Comparison of ENCODE assay signal across 15 cellular contexts in the genomic region with DNA sequence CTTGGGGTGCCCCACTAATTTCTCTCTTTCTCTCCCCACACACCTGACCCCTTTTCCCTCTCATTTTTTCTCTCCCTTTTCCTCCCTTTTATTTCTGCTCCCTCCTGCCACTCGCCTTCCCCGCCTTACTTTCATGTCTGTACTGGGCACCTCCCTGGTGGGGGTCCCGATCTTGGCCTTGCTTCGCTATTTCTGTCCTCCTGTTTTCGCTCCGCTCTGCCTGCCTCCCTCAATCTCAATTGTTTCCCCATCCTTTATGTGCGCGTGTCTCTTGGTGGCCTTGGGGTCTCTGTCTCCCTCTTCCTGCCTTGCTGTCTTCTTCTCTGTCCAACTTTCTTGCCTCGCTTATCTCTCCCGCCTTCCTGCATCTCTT. TPM values are rescaled to one million over a fixed set of nuclear protein-coding genes. Genes with fewer than 3 reads are reported as not detected.
DNase-seq lines count a peak whose midpoint lies in the region; ATAC-seq and TF ChIP-seq lines count a peak whose summit lies in the region.
"Had no signal": no experiment of that assay in that cellular context is flagged by ENCODE, and none has a peak within 500 bp of the region (broad histone marks: within the 10 kb centered on the region; RNA-seq: fewer than 3 reads in every experiment).

No MANE protein-coding gene starts in this region.

- DNase-seq in SK-N-SH = no peak
- peak; percentile 61 for DNase-seq in NCI-H69 (lab: John Stamatoyannopoulos, UW)
- DNase-seq in central memory CD8-positive, alpha-beta T cell (ENCODE audit: low spot score in 2 of 2) = no peak
- DNase-seq in neural progenitor cell (ENCODE audit: low spot score) = no peak
- DNase-seq in posterior cingulate gyrus = no peak
- no peak for DNase-seq in erythroblast (lab: John Stamatoyannopoulos, UW)
- DNase-seq: 8988T, esophagus squamous epithelium, KG1, NCI-H526 treated with DMSO at 0.1 percent for 48 hours, small intestine had no signal

- TF ChIP-seq CTCF in SK-N-SH (IDR thresholded peaks at IDR 0.05) (no peak), neural progenitor cell (IDR thresholded peaks at IDR 0.05) (no peak), gastroesophageal sphincter (IDR thresholded peaks at IDR 0.05) (no peak)

- H3K9ac ChIP-seq in SK-N-SH (no peak overlapping the region), neural progenitor cell (no peak overlapping the region)

- H3K36me3 ChIP-seq in SK-N-SH (replicated peaks in 1 of 2; ENCODE audit: control insufficient read depth in 1 of 2, insufficient read depth in 2 of 2, low read length in 1 of 2) (no peaks in the 10 kb centered on the region), neural progenitor cell (no peaks in the 10 kb centered on the region), gastroesophageal sphincter (no peaks in the 10 kb centered on the region)
- H3K36me3 ChIP-seq: esophagus squamous epithelium had no signal

- H3K27me3 Mint-ChIP-seq in central memory CD8-positive, alpha-beta T cell = peaks cover 41% of the 10 kb centered on the region
- H3K27me3 Mint-ChIP-seq in neural progenitor cell (ENCODE audit: insufficient read depth, low read depth) = peaks cover 45% of the 10 kb centered on the region

- H2AFZ ChIP-seq in SK-N-SH (ENCODE audit: low read depth) = no peak overlapping the region
- no peak overlapping the region for H2AFZ ChIP-seq in neural progenitor cell (replicated peaks)

- TF ChIP-seq EP300 in SK-N-SH (IDR thresholded peaks at IDR 0.05; ENCODE audit: borderline replicate concordance in 1 of 2, low read depth in 1 of 2, low read length in 1 of 2) (no peak), gastroesophageal sphincter (IDR thresholded peaks at IDR 0.05) (no peak)

- WGBS in SK-N-SH (ENCODE audit: low lambda C conversion rate) = 92% methylated on average over 10 of the region's 10 CpGs
- WGBS in gastroesophageal sphincter (ENCODE audit: low coverage in 1 of 2), 2 donors = 66 to 71% methylated on average over 10 of the region's 10 CpGs

- intact Hi-C loops in posterior cingulate gyrus (cut with DNase I) = no loop called here

- H3K79me2 ChIP-seq in SK-N-SH (ENCODE audit: insufficient read depth) (no peaks in the 10 kb centered on the region), neural progenitor cell (ENCODE audit: low read depth) (no peaks in the 10 kb centered on the region)

- H3K9me3 Mint-ChIP-seq in central memory CD8-positive, alpha-beta T cell = peaks cover 6% of the 10 kb centered on the region
- peaks cover 2% of the 10 kb centered on the region for H3K9me3 Mint-ChIP-seq in neural progenitor cell

- no peak for TF ChIP-seq POLR2A in erythroblast (IDR thresholded peaks at IDR 0.05; ENCODE audit: low read length)
- TF ChIP-seq POLR2A in gastroesophageal sphincter (IDR thresholded peaks at IDR 0.05) = no peak

- TF ChIP-seq RAD21 in SK-N-SH (IDR thresholded peaks at IDR 0.05; ENCODE audit: low read length) = no peak

- H3K36me3 Mint-ChIP-seq in central memory CD8-positive, alpha-beta T cell (ENCODE audit: insufficient read depth) = peaks cover 14% of the 10 kb centered on the region
- peaks cover 2% of the 10 kb centered on the region for H3K36me3 Mint-ChIP-seq in neural progenitor cell

- H3K9me2 ChIP-seq in SK-N-SH = no peaks in the 10 kb centered on the region

- H3K27ac ChIP-seq in SK-N-SH (ENCODE audit: low read depth in 2 of 2, low read length in 1 of 2) (no peak overlapping the region), neural progenitor cell (no peak overlapping the region), gastroesophageal sphincter (no peak overlapping the region)
- H3K27ac ChIP-seq: esophagus squamous epithelium had no signal

- CTCF ChIA-PET in SK-N-SH (lab: Yijun Ruan, JAX) = no interaction called here

- H3K4me2 ChIP-seq in SK-N-SH (0 out of 2 replicates have a peak overlapping the region, but pooled peaks have one; percentile 11), neural progenitor cell (peak overlapping the region; percentile 87)

- peak overlapping the region; percentile 87 for H3K4me3 Mint-ChIP-seq in central memory CD8-positive, alpha-beta T cell
- H3K4me3 Mint-ChIP-seq in neural progenitor cell = peak overlapping the region; percentile 84

- H3K4me1 ChIP-seq in SK-N-SH (ENCODE audit: control insufficient read depth in 1 of 2, insufficient read depth in 2 of 2, low read depth in 1 of 2, low read length in 1 of 2) (peaks cover 4 to 45% of the 10 kb centered on the region in 2 experiments; a peak in 3 of 4 replicates), neural progenitor cell (peaks cover 29% of the 10 kb centered on the region), gastroesophageal sphincter (peaks cover 0 to 41% (median 16%) of the 10 kb centered on the region in 3 donors)

- H3K27me3 ChIP-seq in SK-N-SH (ENCODE audit: insufficient read depth) (no peaks in the 10 kb centered on the region), neural progenitor cell (peaks cover 67% of the 10 kb centered on the region), gastroesophageal sphincter (peaks cover 74% of the 10 kb centered on the region)

- peaks cover 64% of the 10 kb centered on the region for H3K4me1 Mint-ChIP-seq in central memory CD8-positive, alpha-beta T cell
- peaks cover 60% of the 10 kb centered on the region for H3K4me1 Mint-ChIP-seq in neural progenitor cell

- POLR2A ChIA-PET in SK-N-SH (lab: Yijun Ruan, JAX) = no interaction called here

- peaks cover 26% of the 10 kb centered on the region for H3F3A ChIP-seq in SK-N-SH (replicated peaks; ENCODE audit: insufficient read depth)
- H3F3A ChIP-seq in neural progenitor cell (ENCODE audit: low read depth) = peaks cover 35% of the 10 kb centered on the region

- no peak overlapping the region for H3K4me3 ChIP-seq in SK-N-SH (ENCODE audit: low read depth in 2 of 2, low read length in 1 of 2)
- H3K4me3 ChIP-seq in neural progenitor cell = no peak overlapping the region
- H3K4me3 ChIP-seq in gastroesophageal sphincter = no peak overlapping the region

- no peak for ATAC-seq in SK-N-SH treated with all-trans-retinoic acid at 6 μM for 48 hours
- no peak for ATAC-seq in central memory CD8-positive, alpha-beta T cell (replicated peaks; ENCODE audit: extremely low read depth, poor library complexity, severe bottlenecking)
- no peak for ATAC-seq in gastroesophageal sphincter

- peak overlapping the region; percentile 88 for H3K27ac Mint-ChIP-seq in central memory CD8-positive, alpha-beta T cell (ENCODE audit: low read depth)
- peak overlapping the region; percentile 47 for H3K27ac Mint-ChIP-seq in neural progenitor cell

- H4K20me1 ChIP-seq in SK-N-SH (ENCODE audit: insufficient read depth) = no peaks in the 10 kb centered on the region
- H4K20me1 ChIP-seq in neural progenitor cell (ENCODE audit: low read depth) = no peaks in the 10 kb centered on the region

- no peaks in the 10 kb centered on the region for H3K9me3 ChIP-seq in SK-N-SH
- H3K9me3 ChIP-seq in neural progenitor cell (ENCODE audit: low read depth) = no peaks in the 10 kb centered on the region
- no peaks in the 10 kb centered on the region for H3K9me3 ChIP-seq in gastroesophageal sphincter
- H3K9me3 ChIP-seq: esophagus squamous epithelium had no signal

TF ChIP-seq in SK-N-SH, 30 proteins besides CTCF, POLR2A, EP300 and RAD21:
- TF ChIP-seq MXI1 (IDR thresholded peaks at IDR 0.05; ENCODE audit: low read depth, low read length) = no peak
- no peak for TF ChIP-seq YY1 (IDR thresholded peaks at IDR 0.05; ENCODE audit: low read depth)
TF ChIP-seq in SK-N-SH: peak in this region for 0.

TF ChIP-seq in SK-N-SH treated with all-trans-retinoic acid at 6 μM for 48 hours, 23 proteins besides CTCF, POLR2A, EP300 and RAD21 (continues in another document):
- TF ChIP-seq PPARA (CRISPR knock-in tag; IDR thresholded peaks at IDR 0.05; ENCODE audit: borderline replicate concordance) = no peak
- TF ChIP-seq BACH2 (CRISPR knock-in tag; IDR thresholded peaks at IDR 0.05; ENCODE audit: borderline replicate concordance) = no peak

RNA-seq across cellular contexts. Expression of a gene that starts 3.8 kb away (rescaled TPM):
- polyA plus RNA-seq in SK-N-SH (2012; rRNA removed) = 0.54 and 0.92 TPM in 2 replicates
- polyA plus RNA-seq in SK-N-SH (2012; cell fraction: cytosol; rRNA removed) = 0.28 and 0.56 TPM in 2 replicates
- 1.3 and 1.4 TPM in 2 replicates for polyA plus RNA-seq in SK-N-SH (2012; cell fraction: nucleus; rRNA removed)
- total RNA-seq in neural progenitor cell (ENCODE audit: low replicate concordance) (0.28 and 0.45 TPM in 2 replicates), gastroesophageal sphincter (under 1 TPM in 3 of 4 donors, not detected in 1; 0.08 to 0.62 (median 0.47) TPM)

RNA-seq across cellular contexts. Expression of a gene that starts 5.9 kb away (rescaled TPM):
- polyA plus RNA-seq in SK-N-SH (2012; rRNA removed) = 119 and 138 TPM in 2 replicates
- polyA plus RNA-seq in SK-N-SH (2012; cell fraction: cytosol; rRNA removed) = 112 and 158 TPM in 2 replicates
- 110 and 150 TPM in 2 replicates for polyA plus RNA-seq in SK-N-SH (2012; cell fraction: nucleus; rRNA removed)
- 106 and 161 TPM in 2 replicates for total RNA-seq in neural progenitor cell (ENCODE audit: low replicate concordance)
- total RNA-seq in gastroesophageal sphincter = 10 to 100 TPM; 60.4 to 87.9 (median 70.8) TPM

RNA-seq across cellular contexts. Expression of a gene that starts 33.1 kb away (rescaled TPM):
- 0.08 TPM in 1 of 2 replicates, not detected in the other for polyA plus RNA-seq in SK-N-SH (2012; rRNA removed)
- polyA plus RNA-seq in SK-N-SH (2012; cell fraction: cytosol; rRNA removed) = 0.03 TPM in 1 of 2 replicates, not detected in the other
- polyA plus RNA-seq in SK-N-SH (2012; cell fraction: nucleus; rRNA removed) = not detected in 2 replicates
- total RNA-seq in neural progenitor cell (ENCODE audit: low replicate concordance) (not detected in 2 replicates), gastroesophageal sphincter (not detected)
- total RNA-seq: esophagus squamous epithelium; liver; T-helper 2 cell treated with Interferon-gamma antibody and Interleukin-4, amounts not matched to agents 100 ng/mL and 5 ng/mL, for 36 hours had no signal

RNA-seq across cellular contexts. Expression of a gene that starts 33.5 kb away (rescaled TPM):
- 20.2 and 21.9 TPM in 2 replicates for polyA plus RNA-seq in SK-N-SH (2012; rRNA removed)
- polyA plus RNA-seq in SK-N-SH (2012; cell fraction: cytosol; rRNA removed) = 7.0 and 10.2 TPM in 2 replicates
- 77.5 and 81.7 TPM in 2 replicates for polyA plus RNA-seq in SK-N-SH (2012; cell fraction: nucleus; rRNA removed)
- 3.1 and 9.4 TPM in 2 replicates for total RNA-seq in neural progenitor cell (ENCODE audit: low replicate concordance)
- 10 to 100 TPM in 1 of 4 donors, 1 to 10 TPM in 3; 2.8 to 13.1 (median 6.6) TPM for total RNA-seq in gastroesophageal sphincter

RNA-seq across cellular contexts. Expression of a gene that starts 48.5 kb away (rescaled TPM):
- 34.1 and 36.6 TPM in 2 replicates for polyA plus RNA-seq in SK-N-SH (2012; rRNA removed)
- 23.8 and 30.6 TPM in 2 replicates for polyA plus RNA-seq in SK-N-SH (2012; cell fraction: cytosol; rRNA removed)
- 29.1 and 29.6 TPM in 2 replicates for polyA plus RNA-seq in SK-N-SH (2012; cell fraction: nucleus; rRNA removed)
- total RNA-seq in neural progenitor cell (ENCODE audit: low replicate concordance) = 10.6 and 31.5 TPM in 2 replicates
- total RNA-seq in gastroesophageal sphincter = 10 to 100 TPM; 28.9 to 33.1 (median 32.7) TPM
